ENCODE assay signal across 9 cellular contexts in the genomic region with DNA sequence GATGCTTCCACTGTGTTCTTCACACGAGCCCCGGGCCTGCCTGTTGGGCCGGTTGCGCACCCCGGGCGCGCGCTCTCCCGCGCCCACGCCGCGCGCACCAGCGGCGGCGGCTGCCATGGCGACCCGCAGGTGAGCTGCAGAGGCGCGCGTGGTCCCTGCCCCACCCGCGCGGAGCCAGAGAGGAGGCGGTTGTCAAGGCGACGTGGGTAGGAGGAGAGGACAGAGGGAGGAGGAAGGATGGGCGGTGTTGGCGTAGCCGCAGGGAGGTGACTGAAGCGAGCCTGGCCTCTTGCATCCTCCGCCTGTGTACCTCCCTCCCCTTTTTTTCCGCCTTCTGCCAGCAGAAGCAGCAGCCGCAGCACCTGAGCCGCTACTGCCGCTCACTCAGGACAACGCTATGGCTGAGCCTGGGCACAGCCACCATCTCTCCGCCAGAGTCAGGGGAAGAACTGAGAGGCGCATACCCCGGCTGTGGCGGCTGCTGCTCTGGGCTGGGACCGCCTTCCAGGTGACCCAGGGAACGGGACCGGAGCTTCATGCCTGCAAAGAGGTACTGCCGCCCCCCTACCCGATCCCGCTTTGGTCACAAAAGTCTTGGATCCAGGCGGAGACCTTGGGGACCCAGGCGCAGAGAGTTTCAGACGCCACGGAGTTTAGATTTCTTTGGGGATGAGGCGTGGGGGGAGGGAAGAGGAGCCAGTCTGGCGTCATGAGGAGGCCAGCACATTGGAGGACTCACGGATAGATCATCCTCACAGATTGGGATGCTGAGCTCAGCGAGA. TPM values are rescaled to one million over a fixed set of nuclear protein-coding genes. Genes with fewer than 3 reads are reported as not detected.
DNase-seq lines count a peak whose midpoint lies in the region; ATAC-seq, FAIRE-seq and TF ChIP-seq lines count a peak whose summit lies in the region.
"Had no signal": no experiment of that assay in that cellular context is flagged by ENCODE, and none has a peak within 500 bp of the region (broad histone marks: within the 10 kb centered on the region; RNA-seq: fewer than 3 reads in every experiment).

A gene with protein sequence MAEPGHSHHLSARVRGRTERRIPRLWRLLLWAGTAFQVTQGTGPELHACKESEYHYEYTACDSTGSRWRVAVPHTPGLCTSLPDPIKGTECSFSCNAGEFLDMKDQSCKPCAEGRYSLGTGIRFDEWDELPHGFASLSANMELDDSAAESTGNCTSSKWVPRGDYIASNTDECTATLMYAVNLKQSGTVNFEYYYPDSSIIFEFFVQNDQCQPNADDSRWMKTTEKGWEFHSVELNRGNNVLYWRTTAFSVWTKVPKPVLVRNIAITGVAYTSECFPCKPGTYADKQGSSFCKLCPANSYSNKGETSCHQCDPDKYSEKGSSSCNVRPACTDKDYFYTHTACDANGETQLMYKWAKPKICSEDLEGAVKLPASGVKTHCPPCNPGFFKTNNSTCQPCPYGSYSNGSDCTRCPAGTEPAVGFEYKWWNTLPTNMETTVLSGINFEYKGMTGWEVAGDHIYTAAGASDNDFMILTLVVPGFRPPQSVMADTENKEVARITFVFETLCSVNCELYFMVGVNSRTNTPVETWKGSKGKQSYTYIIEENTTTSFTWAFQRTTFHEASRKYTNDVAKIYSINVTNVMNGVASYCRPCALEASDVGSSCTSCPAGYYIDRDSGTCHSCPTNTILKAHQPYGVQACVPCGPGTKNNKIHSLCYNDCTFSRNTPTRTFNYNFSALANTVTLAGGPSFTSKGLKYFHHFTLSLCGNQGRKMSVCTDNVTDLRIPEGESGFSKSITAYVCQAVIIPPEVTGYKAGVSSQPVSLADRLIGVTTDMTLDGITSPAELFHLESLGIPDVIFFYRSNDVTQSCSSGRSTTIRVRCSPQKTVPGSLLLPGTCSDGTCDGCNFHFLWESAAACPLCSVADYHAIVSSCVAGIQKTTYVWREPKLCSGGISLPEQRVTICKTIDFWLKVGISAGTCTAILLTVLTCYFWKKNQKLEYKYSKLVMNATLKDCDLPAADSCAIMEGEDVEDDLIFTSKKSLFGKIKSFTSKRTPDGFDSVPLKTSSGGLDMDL (plus strand): TSS at position 329 of the 782 bp plus-strand sequence. CDS start 69 bp downstream, at position 398.

- no peaks in the 10 kb centered on the region for H3K9me3 ChIP-seq in ES-I3 (ENCODE audit: control insufficient read depth, insufficient read depth, low read length)
- H3K9me3 ChIP-seq in NT2/D1 (ENCODE audit: insufficient read depth, low read length), result no peaks in the 10 kb centered on the region
- no peaks in the 10 kb centered on the region for H3K9me3 ChIP-seq in suprapubic skin
- H3K9me3 ChIP-seq in MG63, result no peaks in the 10 kb centered on the region
- H3K9me3 ChIP-seq: SJSA1 had no signal

- TF ChIP-seq POLR2A in suprapubic skin (IDR thresholded peaks at IDR 0.05), result no peak

- H3K4me1 ChIP-seq in ES-I3 (ENCODE audit: insufficient read depth, low read length) (no peaks in the 10 kb centered on the region), NT2/D1 (ENCODE audit: insufficient read depth, insufficient read length) (peaks cover 2% of the 10 kb centered on the region), suprapubic skin (peaks cover 22% of the 10 kb centered on the region)

- ATAC-seq in HG02970 (IDR thresholded peaks at IDR 0.05; ENCODE audit: low FRiP score, unreplicated experiment), result peak; percentile 47
- peak; percentile 28 for ATAC-seq in omental fat pad (ENCODE audit: low FRiP score)

- no peak for DNase-seq in NT2/D1 (ENCODE audit: low read depth, low spot score)
- peak; percentile 85 for DNase-seq in activated T-helper 9 cell treated with anti-CD3 and anti-CD28 coated beads, Interleukin-2, amount 50 U/mL, for 16 hours (ENCODE audit: low read depth)
- DNase-seq in frontal cortex (ENCODE audit: low spot score in 2 of 2), result peak; percentile 42 to 54
- no peak for DNase-seq in omental fat pad (ENCODE audit: low spot score)
- peak in 1 of 2 donors; percentile 78 for DNase-seq in suprapubic skin (ENCODE audit: low spot score in 2 of 2)
- no peak for DNase-seq in MG63

- FAIRE-seq in frontal cortex (lab: Jason Lieb, UNC), result no peak

- TF ChIP-seq CTCF in omental fat pad (IDR thresholded peaks at IDR 0.05), result no peak
- TF ChIP-seq CTCF in suprapubic skin (IDR thresholded peaks at IDR 0.05), result no peak

- no peak within 1 kb of the TSS for H3K27ac ChIP-seq in suprapubic skin
- H3K27ac ChIP-seq: SJSA1 had no signal

- no peaks in the 10 kb centered on the region for H3K36me3 ChIP-seq in ES-I3 (ENCODE audit: insufficient read depth, low read length)
- H3K36me3 ChIP-seq in NT2/D1 (ENCODE audit: insufficient read depth, insufficient read length, low read length), result no peaks in the 10 kb centered on the region
- no peaks in the 10 kb centered on the region for H3K36me3 ChIP-seq in suprapubic skin
- H3K36me3 ChIP-seq in MG63, result no peaks in the 10 kb centered on the region
- H3K36me3 ChIP-seq: SJSA1 had no signal

- H3K27me3 ChIP-seq in NT2/D1 (ENCODE audit: insufficient read depth, insufficient read length) (peaks cover 67% of the 10 kb centered on the region), suprapubic skin (peaks cover 19% of the 10 kb centered on the region), MG63 (peaks cover 40% of the 10 kb centered on the region)

- H3K4me3 ChIP-seq in NT2/D1 (ENCODE audit: insufficient read length, low read depth) (peak within 1 kb of the TSS; percentile 41), suprapubic skin (peak within 1 kb of the TSS; percentile 50), MG63 (no peak within 1 kb of the TSS)
- H3K4me3 ChIP-seq: SJSA1 had no signal

- WGBS in suprapubic skin, result 3% methylated on average over 41 of the region's 56 CpGs

- no peak for TF ChIP-seq EP300 in suprapubic skin (IDR thresholded peaks at IDR 0.05)

- H3K9ac ChIP-seq in ES-I3 (ENCODE audit: low read depth, low read length) (peak within 1 kb of the TSS; percentile 46; the same call in 1 of the 2 replicates), NT2/D1 (ENCODE audit: insufficient read length, low read depth) (peak within 1 kb of the TSS; percentile 68)

RNA-seq across cellular contexts. Expression of the gene that starts here (rescaled TPM):
- 15.9 TPM for total RNA-seq in frontal cortex
- total RNA-seq in omental fat pad, result 1 to 10 TPM in 1 of 4 donors, under 1 TPM in 2, not detected in 1; 0.48 to 3.3 (median 0.74) TPM
- 10 to 100 TPM; 27.4 to 84.8 (median 46.7) TPM for total RNA-seq in suprapubic skin
- total RNA-seq in MG63 (2014; rRNA removed; shearing (Covaris generic); ENCODE audit: low replicate concordance), result 0.20 TPM in 1 of 2 replicates, not detected in the other

Comparison
In these comparisons a context has a peak if more than half of its experiments do, and no peak if none do; other contexts are left out.
1. DNase-seq: peak in activated T-helper 9 cell treated with anti-CD3 and anti-CD28 coated beads, Interleukin-2, amount 50 U/mL, for 16 hours (single experiment) and frontal cortex (2 of 2); none in NT2/D1 (single experiment), omental fat pad (single experiment) and MG63 (single experiment).